In the genomic region with DNA sequence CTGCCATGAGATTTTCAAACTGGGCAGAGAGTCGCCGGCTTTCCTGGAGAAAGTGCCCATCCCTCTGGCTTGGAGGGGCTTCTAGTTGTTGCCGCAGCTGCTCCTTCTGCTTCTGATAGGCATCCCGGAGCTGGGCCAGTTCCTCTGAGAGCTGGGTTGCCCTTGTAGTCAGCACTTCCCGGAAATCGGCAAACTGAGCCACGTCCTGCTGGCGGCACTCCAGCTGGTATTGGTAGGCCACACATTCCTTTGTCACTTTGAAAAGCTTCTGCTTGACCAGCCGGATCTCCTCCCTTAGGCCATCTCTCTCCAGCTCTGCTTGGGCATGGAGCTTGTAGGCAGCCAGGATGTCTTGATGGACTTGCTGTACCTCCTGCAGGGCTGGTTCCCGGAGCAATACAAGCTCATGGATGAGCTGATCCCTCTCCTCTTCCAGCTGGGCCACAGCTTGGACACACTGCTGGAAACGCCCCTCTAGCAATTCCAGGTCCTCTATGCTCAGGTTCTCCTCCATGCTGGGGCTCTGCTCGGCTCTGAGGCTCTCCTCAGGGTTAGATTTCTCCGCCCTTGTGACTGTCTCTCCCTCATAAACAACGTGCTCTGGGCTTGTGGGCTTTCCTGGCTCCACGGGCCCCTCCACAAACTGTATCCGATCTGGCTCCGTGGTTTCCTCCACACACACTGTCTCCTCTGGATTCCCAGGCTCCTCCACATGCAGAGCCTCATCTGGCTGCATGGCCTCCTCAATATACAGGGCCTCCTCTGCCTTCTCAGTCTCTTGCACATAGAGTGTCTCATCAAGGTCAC, we compare ENCODE assay signal across 10 cellular contexts. TPM values are rescaled to one million over a fixed set of nuclear protein-coding genes. Genes with fewer than 3 reads are reported as not detected.
A peak's percentile ranks its signal among the peaks of the same experiment; 100 is the strongest.
DNase-seq lines count a peak whose midpoint lies in the region; ATAC-seq and TF ChIP-seq lines count a peak whose summit lies in the region.
"Had no signal": no experiment of that assay in that cellular context is flagged by ENCODE, and none has a peak within 500 bp of the region (broad histone marks: within the 10 kb centered on the region; RNA-seq: fewer than 3 reads in every experiment).

No MANE protein-coding gene starts in this region.

- DNase-seq in NCI-H2196 (lab: John Stamatoyannopoulos, UW; ENCODE audit: unreplicated experiment), result peak; percentile 29
- DNase-seq in NCI-H2196 treated with DMSO at 0.1 percent for 48 hours (lab: John Stamatoyannopoulos, UW; ENCODE audit: unreplicated experiment), result no peak
- peak; percentile 67 to 82 (median 75) for DNase-seq in body of pancreas
- no peak for DNase-seq in left lobe of liver (ENCODE audit: low spot score)
- DNase-seq in upper lobe of right lung, result peak; percentile 81
- DNase-seq in NCI-H2081 treated with DMSO at 0.1 percent for 48 hours (lab: John Stamatoyannopoulos, UW), result no peak
- no peak for DNase-seq in Karpas-422
- no peak for DNase-seq in activated T-cell treated with anti-CD3 and anti-CD28 coated beads, Interleukin-2, amount 50 U/mL, for 48 hours
- DNase-seq: activated T-cell treated with anti-CD3 and anti-CD28 coated beads, Interleukin-2, amount 50 U/mL, for 1 hour; NCI-H1092 treated with DMSO at 0.1 percent for 48 hours had no signal

- no peak for TF ChIP-seq CTCF in body of pancreas (IDR thresholded peaks at IDR 0.05)
- TF ChIP-seq CTCF in upper lobe of right lung (IDR thresholded peaks at IDR 0.05), result no peak

- TF ChIP-seq POLR2A in body of pancreas (IDR thresholded peaks at IDR 0.05), result no peak

- no peaks in the 10 kb centered on the region for H4K20me1 ChIP-seq in Karpas-422 (ENCODE audit: insufficient read depth, low read depth, low read length)

- 48 to 72% methylated on average over 7 to 15 of the region's 17 CpGs for WGBS in body of pancreas, 2 donors

- H3K4me3 ChIP-seq in body of pancreas (no peak overlapping the region), upper lobe of right lung (no peak overlapping the region), Karpas-422 (ENCODE audit: low read length) (no peak overlapping the region)

- no peaks in the 10 kb centered on the region for H3K36me3 ChIP-seq in body of pancreas (replicated peaks in 1 of 2; ENCODE audit: insufficient read depth in 1 of 2, low read depth in 2 of 2)
- H3K36me3 ChIP-seq in upper lobe of right lung, result no peaks in the 10 kb centered on the region
- no peaks in the 10 kb centered on the region for H3K36me3 ChIP-seq in Karpas-422 (ENCODE audit: insufficient read depth, low read length)

- ATAC-seq in body of pancreas (peak; percentile 78), left lobe of liver (peak; percentile 42), upper lobe of right lung (peak; percentile 87)

- no peak overlapping the region for H3K4me2 ChIP-seq in Karpas-422 (ENCODE audit: low read depth, low read length, poor library complexity, severe bottlenecking)

- H3K27ac ChIP-seq in body of pancreas, result peak overlapping the region in 2 of 4 donors; percentile 10 to 54
- H3K27ac ChIP-seq in upper lobe of right lung, result peak overlapping the region; percentile 26
- no peak overlapping the region for H3K27ac ChIP-seq in Karpas-422 (ENCODE audit: low read length)

- intact Hi-C loops in body of pancreas (cut with DNase I), result no loop called here
- intact Hi-C loops in upper lobe of right lung (cut with DNase I), result no loop called here

- H3K4me1 ChIP-seq in body of pancreas, result peaks cover 10% of the 10 kb centered on the region
- peaks cover 22% of the 10 kb centered on the region for H3K4me1 ChIP-seq in upper lobe of right lung
- H3K4me1 ChIP-seq in Karpas-422 (ENCODE audit: low read length), result no peaks in the 10 kb centered on the region

- H3K9me2 ChIP-seq in Karpas-422 (replicated peaks; ENCODE audit: insufficient read depth, low read length), result no peaks in the 10 kb centered on the region

- no peaks in the 10 kb centered on the region for H3K79me2 ChIP-seq in Karpas-422 (ENCODE audit: low read length)

- H3K27me3 ChIP-seq in body of pancreas (no peaks in the 10 kb centered on the region), upper lobe of right lung (no peaks in the 10 kb centered on the region), Karpas-422 (ENCODE audit: low read length) (no peaks in the 10 kb centered on the region)

- no peaks in the 10 kb centered on the region for H3K9me3 ChIP-seq in body of pancreas
- no peaks in the 10 kb centered on the region for H3K9me3 ChIP-seq in upper lobe of right lung
- no peaks in the 10 kb centered on the region for H3K9me3 ChIP-seq in Karpas-422 (ENCODE audit: low read length)

- no peak overlapping the region for H2AFZ ChIP-seq in Karpas-422 (ENCODE audit: low read length)

- no peak overlapping the region for H3K9ac ChIP-seq in Karpas-422 (ENCODE audit: low read length)

RNA-seq across cellular contexts. Expression of a gene that starts 7.3 kb away (rescaled TPM):
- 1 to 10 TPM; 2.3 to 4.9 TPM for total RNA-seq in body of pancreas
- 0.45 TPM for total RNA-seq in left lobe of liver
- total RNA-seq in upper lobe of right lung, result 16.9 TPM
- total RNA-seq in Karpas-422 (2014; rRNA removed; shearing (Covaris generic); ENCODE audit: low replicate concordance), result not detected in 2 replicates

RNA-seq across cellular contexts. Expression of a gene that starts 44.3 kb away (rescaled TPM):
- total RNA-seq in body of pancreas, result 10 to 100 TPM; 40.2 to 63.8 TPM
- total RNA-seq in left lobe of liver, result 52.3 TPM
- total RNA-seq in upper lobe of right lung, result 156 TPM
- 204 and 258 TPM in 2 replicates for total RNA-seq in Karpas-422 (2014; rRNA removed; shearing (Covaris generic); ENCODE audit: low replicate concordance)

RNA-seq across cellular contexts. Expression of a gene that starts 45.0 kb away (rescaled TPM):
- total RNA-seq in body of pancreas (10 to 100 TPM; 12.5 to 22.7 TPM), left lobe of liver (22.7 TPM), upper lobe of right lung (47.8 TPM)
- total RNA-seq in Karpas-422 (2014; rRNA removed; shearing (Covaris generic); ENCODE audit: low replicate concordance), result 55.1 and 88.3 TPM in 2 replicates

Comparison
In these comparisons a context has a peak if more than half of its experiments do, and no peak if none do; other contexts are left out.
1. DNase-seq: peak in NCI-H2196 (single experiment), body of pancreas (4 of 4) and upper lobe of right lung (single experiment); none in NCI-H2196 treated with DMSO at 0.1 percent for 48 hours (single experiment), left lobe of liver (single experiment), NCI-H2081 treated with DMSO at 0.1 percent for 48 hours (single experiment), Karpas-422 (single experiment) and activated T-cell treated with anti-CD3 and anti-CD28 coated beads, Interleukin-2, amount 50 U/mL, for 48 hours (0 of 2).
2. Peak in every context shown above with its lines, with median percentiles within 50 percentile points of each other: ATAC-seq.